In the genomic region with DNA sequence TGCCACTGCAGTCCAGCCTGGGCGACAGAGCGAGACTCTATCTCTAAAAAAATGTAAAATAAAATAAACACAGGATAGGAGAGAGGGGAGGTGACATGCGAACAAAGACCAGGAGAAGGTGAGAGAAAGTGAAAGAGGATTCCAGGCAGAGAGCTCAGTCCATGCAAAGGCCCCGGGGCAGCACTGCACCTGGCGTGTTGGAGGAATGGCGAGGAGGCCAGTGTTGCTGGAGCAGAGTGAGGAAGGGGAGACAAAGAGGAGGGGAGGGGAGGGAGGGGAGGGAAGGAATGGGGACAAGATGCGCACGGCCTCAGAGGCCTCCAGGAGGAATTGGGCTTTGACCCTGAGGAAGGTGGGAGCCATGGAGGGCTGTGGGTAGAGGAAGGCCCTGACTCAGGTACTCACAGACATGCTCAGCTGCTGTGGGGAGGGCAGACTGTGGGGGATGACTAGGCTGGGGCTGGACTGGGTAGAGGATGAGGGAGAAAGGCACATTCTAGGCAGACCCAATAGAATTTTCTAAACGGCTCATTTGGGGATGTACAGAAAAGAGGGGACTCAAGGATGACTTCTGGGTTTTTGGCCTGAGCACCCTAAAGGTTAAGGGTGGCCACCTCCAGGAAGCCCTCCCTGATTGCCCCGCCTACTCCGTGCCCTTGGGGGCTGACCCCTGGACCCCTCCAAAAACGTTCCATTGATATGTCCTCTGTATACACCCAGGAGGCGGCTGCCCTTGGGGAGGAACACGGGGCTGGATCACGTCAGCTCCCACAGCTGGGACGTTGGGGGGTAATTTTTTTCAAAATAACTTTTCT, we compare ENCODE assay signal across 1 cellular context.
TF ChIP-seq lines count a peak whose summit lies in the region.

No MANE protein-coding gene starts in this region.

TF ChIP-seq in K562, 482 proteins besides CTCF, POLR2A, EP300 and RAD21:
- 0 out of 2 replicates have a peak, but pooled peaks have one; percentile 52 for TF ChIP-seq ZNF436 (CRISPR knock-in tag; IDR thresholded peaks at IDR 0.05)
- peak; percentile 83 for TF ChIP-seq RBM25 (IDR thresholded peaks at IDR 0.05; ENCODE audit: low read depth, low read length, severe bottlenecking)
- peak; percentile 97 for TF ChIP-seq ZFP36 (IDR thresholded peaks at IDR 0.05; ENCODE audit: low read depth, low read length, partially characterized antibody)
- TF ChIP-seq TAL1 (IDR thresholded peaks at IDR 0.05): no peak
